20 cellular contexts compared by ENCODE assay signal in the genomic region with DNA sequence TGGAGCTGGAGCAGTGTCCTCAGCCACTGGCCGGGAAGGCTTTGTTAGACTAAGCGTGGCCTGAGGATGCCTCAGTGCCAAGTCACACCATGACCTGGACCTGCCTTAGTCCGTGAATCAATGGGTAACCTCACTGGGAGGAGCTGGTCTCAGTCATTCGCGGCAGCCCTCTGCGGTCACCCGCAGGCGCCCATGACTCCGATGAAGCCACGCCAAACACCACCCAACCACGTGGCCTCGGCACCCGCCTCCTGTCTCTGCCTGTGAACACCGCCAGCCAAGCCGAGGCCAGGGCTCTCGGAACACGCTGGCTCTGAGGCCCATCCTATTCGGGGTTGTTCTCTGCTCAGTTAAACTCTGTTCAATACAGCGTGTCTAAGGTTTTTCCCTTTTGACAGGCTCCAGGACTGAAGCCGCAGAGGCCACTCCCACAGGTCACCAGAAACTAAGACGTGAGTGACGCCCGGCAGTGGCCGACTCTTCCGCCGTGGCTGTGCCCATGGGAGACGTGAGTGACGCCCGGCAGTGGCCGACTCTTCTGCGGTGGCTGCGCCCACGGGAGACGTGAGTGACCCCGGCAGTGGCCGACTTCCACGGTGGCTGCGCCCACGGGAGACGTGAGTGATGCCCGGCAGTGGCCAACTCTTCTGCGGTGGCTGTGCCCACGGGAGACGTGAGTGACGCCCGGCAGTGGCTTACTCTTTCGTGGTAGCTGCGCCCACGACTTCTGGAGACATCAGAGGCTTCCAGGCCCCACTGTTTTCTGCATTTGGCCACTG. TPM values are rescaled to one million over a fixed set of nuclear protein-coding genes. Genes with fewer than 3 reads are reported as not detected.
"Had no signal": no experiment of that assay in that cellular context is flagged by ENCODE, and none has a peak within 500 bp of the region (broad histone marks: within the 10 kb centered on the region; RNA-seq: fewer than 3 reads in every experiment).

No MANE protein-coding gene starts in this region.

- H3K36me3 ChIP-seq: thoracic aorta had no signal

- H3K27me3 ChIP-seq: body of pancreas had no signal

- H3K27ac ChIP-seq: body of pancreas, thoracic aorta had no signal

- ATAC-seq: body of pancreas; effector memory CD8-positive, alpha-beta T cell; left cardiac atrium; naive thymus-derived CD8-positive, alpha-beta T cell; stimulated activated naive CD8-positive, alpha-beta T cell treated with anti-CD3 and anti-CD28 coated beads, Interleukin-15, Interleukin-2, amounts not matched to agents 100 U/mL and 50 U/mL, for 24 hours had no signal

- H3K4me3 Mint-ChIP-seq: central memory CD8-positive, alpha-beta T cell; effector memory CD8-positive, alpha-beta T cell; naive thymus-derived CD8-positive, alpha-beta T cell; T-helper 17 cell had no signal

- H3K27me3 Mint-ChIP-seq: central memory CD8-positive, alpha-beta T cell; naive thymus-derived CD8-positive, alpha-beta T cell had no signal

- H3K9me3 Mint-ChIP-seq: central memory CD8-positive, alpha-beta T cell; effector memory CD8-positive, alpha-beta T cell; naive thymus-derived CD8-positive, alpha-beta T cell had no signal

- H3K9me3 ChIP-seq: body of pancreas, thoracic aorta had no signal

- H3K4me1 Mint-ChIP-seq: T-helper 17 cell had no signal

- H3K4me1 ChIP-seq: body of pancreas had no signal

- H3K36me3 Mint-ChIP-seq: naive thymus-derived CD8-positive, alpha-beta T cell had no signal

- DNase-seq: activated CD4-positive, alpha-beta T cell treated with anti-CD3 and anti-CD28 coated beads, Interleukin-2, amount 50 U/mL, for 1 hour; activated naive CD4-positive, alpha-beta T cell treated with anti-CD3 and anti-CD28 coated beads, Interleukin-2, amount 50 U/mL, for 16 hours; activated T-cell treated with anti-CD3 and anti-CD28 coated beads, Interleukin-2, amount 50 U/mL, for 1 hour; effector memory CD8-positive, alpha-beta T cell; glutamatergic neuron; left cardiac atrium; mammary epithelial cell; naive thymus-derived CD8-positive, alpha-beta T cell; stimulated activated CD4-positive, alpha-beta T cell treated with anti-CD3 and anti-CD28 coated beads, Interleukin-4, amount 100 ng/mL, for 1 hour; stimulated activated CD8-positive, alpha-beta memory T cell treated with anti-CD3 and anti-CD28 coated beads, Interleukin-4, amount 100 ng/mL, for 48 hours; stimulated activated naive CD8-positive, alpha-beta T cell treated with anti-CD3 and anti-CD28 coated beads, Interleukin-15, Interleukin-2, amounts not matched to agents 100 U/mL and 50 U/mL, for 24 hours; T-helper 17 cell had no signal

- H3K4me3 ChIP-seq: body of pancreas, thoracic aorta had no signal

- H3K27ac Mint-ChIP-seq: naive thymus-derived CD8-positive, alpha-beta T cell; T-helper 17 cell had no signal

RNA-seq across cellular contexts. Expression of a gene that starts 16.8 kb away (rescaled TPM):
- total RNA-seq: body of pancreas; epithelial cell of proximal tubule; left cardiac atrium; mammary epithelial cell; mononuclear cell; naive thymus-derived CD8-positive, alpha-beta T cell; omental fat pad; pulmonary artery endothelial cell; T-helper 17 cell; thoracic aorta; urinary bladder had no signal
- polyA plus RNA-seq: mammary epithelial cell; naive thymus-derived CD8-positive, alpha-beta T cell; urinary bladder had no signal
